Comparison of ENCODE assay signal across 8 cellular contexts in the genomic region with DNA sequence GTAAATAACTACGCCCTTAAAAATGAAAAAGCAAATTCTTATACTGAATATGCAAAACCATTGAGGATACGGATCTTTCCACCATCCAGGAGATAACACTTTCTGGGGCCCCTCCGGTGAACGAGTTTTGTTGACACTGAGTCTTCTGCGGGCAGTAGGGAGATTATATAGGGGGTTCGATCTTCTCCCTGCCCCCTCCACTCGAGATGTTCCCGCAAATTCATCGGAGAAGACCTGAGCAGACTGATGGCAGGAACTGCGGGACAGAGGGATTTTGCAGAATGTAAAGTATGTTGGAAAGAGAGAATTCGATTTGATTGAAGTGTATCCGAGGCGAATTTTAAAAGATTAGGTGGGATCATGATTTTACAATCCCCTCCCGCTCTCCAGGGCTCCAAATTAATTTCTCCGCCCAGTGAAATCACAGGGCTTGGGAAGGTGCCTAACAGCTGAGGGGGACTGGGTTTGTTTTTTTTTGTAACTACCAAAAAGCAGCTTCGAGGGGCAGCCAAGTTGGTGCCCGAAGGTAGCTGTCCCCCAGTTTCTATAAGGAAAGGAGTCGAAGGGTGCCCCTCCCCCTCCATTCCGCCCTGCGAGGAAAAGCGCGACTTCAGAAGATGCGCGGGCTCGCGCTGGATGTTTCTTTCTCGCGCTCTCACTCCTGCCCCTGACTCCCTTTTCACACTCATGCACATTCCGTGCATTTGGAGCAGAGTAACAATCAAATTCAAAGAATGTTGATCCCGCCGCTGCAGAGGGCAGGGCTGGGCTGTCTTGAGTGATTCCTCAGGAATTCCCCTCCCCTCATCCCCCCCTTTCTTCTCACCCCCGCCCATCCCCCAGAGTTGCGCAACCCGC. TPM values are rescaled to one million over a fixed set of nuclear protein-coding genes. Genes with fewer than 3 reads are reported as not detected.
DNase-seq lines count a peak whose midpoint lies in the region; ATAC-seq and TF ChIP-seq lines count a peak whose summit lies in the region.

No MANE protein-coding gene starts in this region.

- H3K4me1 Mint-ChIP-seq in MCF 10A (ENCODE audit: insufficient read depth, unreplicated experiment) (no peaks in the 10 kb centered on the region), mesothelial cell of epicardium (peaks cover 12% of the 10 kb centered on the region)

- H3K27me3 ChIP-seq in MM.1S (replicated peaks; ENCODE audit: insufficient read depth, low read length): no peaks in the 10 kb centered on the region

- H3K79me2 ChIP-seq in MM.1S (ENCODE audit: low read length): no peaks in the 10 kb centered on the region

- POLR2A ChIA-PET in MCF 10A (lab: Yijun Ruan, JAX): interaction anchor here (1.2 to 1.7 kb wide), 2 partner anchors 15 to 59 kb away, joined by 3 to 4 read pairs; partner anchors contain the start of gene ZBTB33

- H3F3A ChIP-seq in MM.1S (ENCODE audit: insufficient read depth, low read length): 0 out of 2 replicates have a peak, but pooled peaks cover 8% of the 10 kb centered on the region

- H3K9me3 ChIP-seq in MM.1S (replicated peaks; ENCODE audit: insufficient read depth, low read length): no peaks in the 10 kb centered on the region

- no peaks in the 10 kb centered on the region for H3K9me2 ChIP-seq in MM.1S (replicated peaks; ENCODE audit: insufficient read depth, low read length)

- TF ChIP-seq CTCF in MM.1S (IDR thresholded peaks at IDR 0.05; ENCODE audit: low read length): no peak
- TF ChIP-seq CTCF in MCF 10A (IDR thresholded peaks at IDR 0.05; ENCODE audit: unreplicated experiment): no peak
- TF ChIP-seq CTCF in mesothelial cell of epicardium (IDR thresholded peaks at IDR 0.05; ENCODE audit: unreplicated experiment): no peak

- no TSS peak for BruUV-seq in MCF 10A (replicated peaks; lab: Mats Ljungman, UMichigan)

- intact Hi-C loops in MCF 10A (cut with micrococcal nuclease): loop anchor here (2.0 to 10.0 kb wide), 2 partner anchors 59 to 145 kb away; partner anchors contain the start of gene ZBTB33

- no peak overlapping the region for H3K27ac Mint-ChIP-seq in MCF 10A (ENCODE audit: low read depth, unreplicated experiment)
- H3K27ac Mint-ChIP-seq in mesothelial cell of epicardium: peak overlapping the region; percentile 65

- H3K27me3 Mint-ChIP-seq in MCF 10A (ENCODE audit: insufficient read depth, unreplicated experiment) (peaks cover 17% of the 10 kb centered on the region), mesothelial cell of epicardium (ENCODE audit: low read depth) (peaks cover 83% of the 10 kb centered on the region)

- DNase-seq in Caki2 (ENCODE audit: low read depth): peak; percentile 39
- peak; percentile 13 for DNase-seq in MM.1S
- DNase-seq in MCF 10A (ENCODE audit: unreplicated experiment): peak; percentile 13
- DNase-seq in mesothelial cell of epicardium (ENCODE audit: low spot score in 2 of 2, unreplicated experiment in 2 of 2): peak in 1 of 2 experiments; percentile 43
- DNase-seq in HUDEP-2 (lab: John Stamatoyannopoulos, UW; ENCODE audit: unreplicated experiment in 76 of 76): no peak
- DNase-seq in cerebellar nuclear complex (lab: John Stamatoyannopoulos, UW): no peak

- no peaks in the 10 kb centered on the region for H4K20me1 ChIP-seq in MM.1S (ENCODE audit: insufficient read depth, low read length)

- in situ Hi-C loops in Caki2 (cut with HindIII; ENCODE audit: low pct_unique_long_range_greater_than_20kb, low sequenced_read_pairs): no loop called here

- ATAC-seq in GM19351 (IDR thresholded peaks at IDR 0.05; ENCODE audit: unreplicated experiment): no peak
- ATAC-seq in HG02885 (IDR thresholded peaks at IDR 0.05; ENCODE audit: poor library complexity, unreplicated experiment): no peak

- H3K9me3 Mint-ChIP-seq in MCF 10A (ENCODE audit: unreplicated experiment) (no peaks in the 10 kb centered on the region), mesothelial cell of epicardium (no peaks in the 10 kb centered on the region)

- H2AFZ ChIP-seq in MM.1S (ENCODE audit: low read length): peak overlapping the region; percentile 65

- peak overlapping the region; percentile 44; the same call in 1 of the 2 replicates for H3K9ac ChIP-seq in MM.1S (ENCODE audit: low read length)

- no peaks in the 10 kb centered on the region for H3K36me3 ChIP-seq in MM.1S (replicated peaks; ENCODE audit: insufficient read depth, low read length)

- H3K4me1 ChIP-seq in MM.1S (ENCODE audit: low read length): peaks cover 32% of the 10 kb centered on the region

- H3K36me3 Mint-ChIP-seq in MCF 10A (ENCODE audit: insufficient read depth, unreplicated experiment) (no peaks in the 10 kb centered on the region), mesothelial cell of epicardium (no peaks in the 10 kb centered on the region)

- H3K4me2 ChIP-seq in MM.1S (ENCODE audit: low read depth, low read length): peak overlapping the region; percentile 82

- H3K4me3 Mint-ChIP-seq in MCF 10A (ENCODE audit: unreplicated experiment) (peak overlapping the region; percentile 73), mesothelial cell of epicardium (peak overlapping the region; percentile 65)

- CTCF ChIA-PET in MCF 10A (lab: Yijun Ruan, JAX): interaction anchor here (0.7 to 1.3 kb wide), 4 partner anchors 9 to 176 kb away, joined by 3 read pairs; no protein-coding TSS in a partner anchor

- H3K27ac ChIP-seq in MM.1S (ENCODE audit: low read length): no peak overlapping the region

- peak overlapping the region; percentile 61 for H3K4me3 ChIP-seq in MM.1S (ENCODE audit: low read length)

RNA-seq across cellular contexts. Expression of gene TMEM255A, which starts 1.2 kb away (rescaled TPM):
- total RNA-seq in Caki2 (2014; rRNA removed; shearing (Covaris generic); ENCODE audit: low replicate concordance): 0.38 and 0.41 TPM in 2 replicates
- total RNA-seq in MCF 10A (2022) (not detected in 2 replicates), mesothelial cell of epicardium (1.3 to 1.8 TPM (median 1.5 TPM) in 3 replicates)

RNA-seq across cellular contexts. Expression of gene ATP1B4, which starts 51.8 kb away (rescaled TPM):
- not detected in 2 replicates for total RNA-seq in Caki2 (2014; rRNA removed; shearing (Covaris generic); ENCODE audit: low replicate concordance)
- total RNA-seq in MCF 10A (2022) (not detected in 2 replicates), mesothelial cell of epicardium (not detected in 3 replicates)

RNA-seq across cellular contexts. Expression of gene ZBTB33, which starts 59.5 kb away (rescaled TPM):
- 3.4 and 5.0 TPM in 2 replicates for total RNA-seq in Caki2 (2014; rRNA removed; shearing (Covaris generic); ENCODE audit: low replicate concordance)
- total RNA-seq in MCF 10A (2022) (11.4 and 12.5 TPM in 2 replicates), mesothelial cell of epicardium (20.3 to 21.5 TPM (median 20.6 TPM) in 3 replicates)

Comparison
In these comparisons a context has a peak if more than half of its experiments do, and no peak if none do; other contexts are left out.
1. DNase-seq: peak in Caki2 (single experiment), MM.1S (single experiment) and MCF 10A (single experiment); none in HUDEP-2 (0 of 76) and cerebellar nuclear complex (0 of 2).